In the genomic region with DNA sequence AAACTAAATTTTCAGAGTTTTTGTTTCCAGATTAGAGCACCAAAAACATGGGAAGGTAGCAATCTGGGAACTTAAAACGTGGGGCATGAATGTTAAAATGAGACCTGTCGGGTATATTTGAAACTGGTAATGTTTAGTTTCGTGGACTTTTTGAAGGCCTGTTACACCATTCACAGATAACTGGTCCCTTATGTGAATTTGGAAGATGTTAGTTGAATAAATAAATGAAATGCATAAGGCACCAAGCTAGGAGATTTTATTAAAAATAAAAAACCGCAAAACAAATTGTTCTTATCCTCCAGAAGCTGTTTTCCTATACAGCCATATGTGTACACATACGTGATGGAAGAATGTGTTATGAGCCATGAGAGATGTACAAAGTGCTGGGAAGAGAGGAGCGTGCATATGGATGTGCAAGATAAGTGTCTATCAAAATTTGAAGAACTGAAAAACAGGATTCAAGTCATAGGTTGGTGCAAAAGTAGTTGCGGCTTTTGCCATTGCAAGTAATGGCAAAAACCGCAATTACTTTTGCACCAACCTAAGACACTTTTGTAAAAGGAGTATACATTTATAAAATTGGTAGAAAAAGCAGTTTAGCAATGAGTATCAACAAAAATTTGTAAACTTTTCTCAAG, we compare ENCODE assay signal across 1 cellular context.
TF ChIP-seq lines count a peak whose summit lies in the region.

No MANE protein-coding gene starts in this region.

TF ChIP-seq in H1, 55 proteins besides CTCF, POLR2A, EP300 and RAD21:
- TF ChIP-seq EZH2 (IDR thresholded peaks at IDR 0.05; ENCODE audit: low read depth, low read length, severe bottlenecking) (no peak), SP2 (IDR thresholded peaks at IDR 0.05; ENCODE audit: low read length) (no peak), SIN3A (conservative IDR thresholded peaks at IDR 0.05 in 1 of 2, IDR thresholded peaks at IDR 0.05 in 1 of 2; ENCODE audit: low read depth in 1 of 2, low read length in 2 of 2) (no peak), TAF7 (optimal IDR thresholded peaks at IDR 0.05; ENCODE audit: borderline replicate concordance, low read depth, low read length) (no peak), JUN (IDR thresholded peaks at IDR 0.05; ENCODE audit: low read depth, low read length) (no peak), POU5F1 (IDR thresholded peaks at IDR 0.05; ENCODE audit: low read depth, low read length) (no peak), KDM5A (IDR thresholded peaks at IDR 0.05; ENCODE audit: low read length) (no peak)
- TF ChIP-seq, protein P1, sequence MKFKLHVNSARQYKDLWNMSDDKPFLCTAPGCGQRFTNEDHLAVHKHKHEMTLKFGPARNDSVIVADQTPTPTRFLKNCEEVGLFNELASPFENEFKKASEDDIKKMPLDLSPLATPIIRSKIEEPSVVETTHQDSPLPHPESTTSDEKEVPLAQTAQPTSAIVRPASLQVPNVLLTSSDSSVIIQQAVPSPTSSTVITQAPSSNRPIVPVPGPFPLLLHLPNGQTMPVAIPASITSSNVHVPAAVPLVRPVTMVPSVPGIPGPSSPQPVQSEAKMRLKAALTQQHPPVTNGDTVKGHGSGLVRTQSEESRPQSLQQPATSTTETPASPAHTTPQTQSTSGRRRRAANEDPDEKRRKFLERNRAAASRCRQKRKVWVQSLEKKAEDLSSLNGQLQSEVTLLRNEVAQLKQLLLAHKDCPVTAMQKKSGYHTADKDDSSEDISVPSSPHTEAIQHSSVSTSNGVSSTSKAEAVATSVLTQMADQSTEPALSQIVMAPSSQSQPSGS (IDR thresholded peaks at IDR 0.05; ENCODE audit: low read length): no peak
